Comparison of ENCODE assay signal across 10 cellular contexts in genomic region chr17:19650826-19651225, GRCh38. TPM values are rescaled to one million over a fixed set of nuclear protein-coding genes. Genes with fewer than 3 reads are reported as not detected.
DNase-seq lines count a peak whose midpoint lies in the region; ATAC-seq and TF ChIP-seq lines count a peak whose summit lies in the region.
"Had no signal": no experiment of that assay in that cellular context is flagged by ENCODE, and none has a peak within 500 bp of the region (broad histone marks: within the 10 kb centered on the region; RNA-seq: fewer than 3 reads in every experiment).

No MANE protein-coding gene starts in this region.

- no peak overlapping the region for H3K4me3 ChIP-seq in CD8-positive, alpha-beta memory T cell (ENCODE audit: low read length)
- peak overlapping the region; percentile 0 for H3K4me3 ChIP-seq in OCI-LY7 (ENCODE audit: low read depth, low read length, poor library complexity, severe bottlenecking)

- no peaks in the 10 kb centered on the region for H3K27me3 ChIP-seq in CD8-positive, alpha-beta memory T cell (ENCODE audit: insufficient read depth, low read length, poor library complexity, severe bottlenecking)

- no peak for ATAC-seq in activated CD8-positive, alpha-beta memory T cell treated with anti-CD3 and anti-CD28 coated beads, Interleukin-2, amount 10 ng/mL, durations not matched to agents 7 days and 5 days

- TF ChIP-seq CTCF in OCI-LY7 (conservative IDR thresholded peaks at IDR 0.05; ENCODE audit: low read length), result no peak
- no peak for TF ChIP-seq CTCF in osteocyte (IDR thresholded peaks at IDR 0.05)

- H3K4me1 ChIP-seq in CD8-positive, alpha-beta memory T cell (ENCODE audit: insufficient read depth, low read length), result peaks cover 20% of the 10 kb centered on the region
- peaks cover 32% of the 10 kb centered on the region for H3K4me1 ChIP-seq in OCI-LY7 (ENCODE audit: insufficient read depth, low read length, poor library complexity, severe bottlenecking)

- H3K9me2 ChIP-seq in OCI-LY7 (ENCODE audit: insufficient read depth, low read length), result no peaks in the 10 kb centered on the region

- H3K36me3 ChIP-seq in CD8-positive, alpha-beta memory T cell (ENCODE audit: insufficient read depth, low read length), result no peaks in the 10 kb centered on the region
- H3K36me3 ChIP-seq in OCI-LY7 (ENCODE audit: insufficient read depth, low read length), result peaks cover 46% of the 10 kb centered on the region

- CTCF ChIA-PET in CD8-positive, alpha-beta memory T cell (lab: Charles Lee), result no interaction called here
- CTCF ChIA-PET in OCI-LY7 (lab: Charles Lee; ENCODE audit: unreplicated experiment), result no interaction called here
- CTCF ChIA-PET in activated CD8-positive, alpha-beta memory T cell treated with anti-CD3 and anti-CD28 coated beads, Interleukin-2, amount 10 ng/mL, durations not matched to agents 7 days and 5 days (lab: Charles Lee), result no interaction called here

- peaks cover 25% of the 10 kb centered on the region for H3K79me2 ChIP-seq in OCI-LY7 (ENCODE audit: insufficient read depth, low read depth, low read length)

- H3K4me2 ChIP-seq in OCI-LY7 (ENCODE audit: low read length), result peak overlapping the region; percentile 95

- peaks cover 15 to 42% (median 20%) of the 10 kb centered on the region in 3 donors for H3K36me3 Mint-ChIP-seq in CD8-positive, alpha-beta memory T cell
- H3K36me3 Mint-ChIP-seq in osteocyte (ENCODE audit: unreplicated experiment), result peaks cover 24% of the 10 kb centered on the region
- peaks cover 23% of the 10 kb centered on the region for H3K36me3 Mint-ChIP-seq in activated CD8-positive, alpha-beta memory T cell treated with anti-CD3 and anti-CD28 coated beads, Interleukin-2, amount 10 ng/mL, durations not matched to agents 7 days and 5 days

- no peaks in the 10 kb centered on the region for H3K27me3 Mint-ChIP-seq in CD8-positive, alpha-beta memory T cell
- H3K27me3 Mint-ChIP-seq in osteocyte (ENCODE audit: unreplicated experiment), result no peaks in the 10 kb centered on the region
- H3K27me3 Mint-ChIP-seq in activated CD8-positive, alpha-beta memory T cell treated with anti-CD3 and anti-CD28 coated beads, Interleukin-2, amount 10 ng/mL, durations not matched to agents 7 days and 5 days, result no peaks in the 10 kb centered on the region

- no peak overlapping the region for H3K27ac ChIP-seq in CD8-positive, alpha-beta memory T cell (ENCODE audit: low read depth, low read length)
- H3K27ac ChIP-seq in OCI-LY7 (ENCODE audit: low read depth, low read length, poor library complexity, severe bottlenecking) (no peak overlapping the region), epithelial cell of prostate (peak overlapping the region; percentile 81)

- no peaks in the 10 kb centered on the region for H4K20me1 ChIP-seq in OCI-LY7 (ENCODE audit: insufficient read depth, low read length)

- TSS peak; percentile 39 for BruUV-seq in OCI-LY7 (replicated peaks; lab: Mats Ljungman, UMichigan)

- no peak overlapping the region for H3K27ac Mint-ChIP-seq in CD8-positive, alpha-beta memory T cell
- peak overlapping the region; percentile 68 for H3K27ac Mint-ChIP-seq in osteocyte (ENCODE audit: unreplicated experiment)
- no peak overlapping the region for H3K27ac Mint-ChIP-seq in activated CD8-positive, alpha-beta memory T cell treated with anti-CD3 and anti-CD28 coated beads, Interleukin-2, amount 10 ng/mL, durations not matched to agents 7 days and 5 days

- DNase-seq in CD8-positive, alpha-beta memory T cell, result no peak
- no peak for DNase-seq in OCI-LY7 (ENCODE audit: low spot score)
- DNase-seq in epithelial cell of prostate (ENCODE audit: low read depth, low spot score), result no peak
- no peak for DNase-seq in osteocyte (ENCODE audit: extremely low spot score, unreplicated experiment)
- no peak for DNase-seq in DMS53 (lab: John Stamatoyannopoulos, UW)
- no peak for DNase-seq in NCI-H1930 (lab: John Stamatoyannopoulos, UW)
- DNase-seq in GM19240 (ENCODE audit: insufficient read length, low spot score), result no peak
- DNase-seq in activated CD8-positive, alpha-beta memory T cell treated with anti-CD3 and anti-CD28 coated beads, Interleukin-2, amount 10 ng/mL, durations not matched to agents 7 days and 5 days, result no peak
- DNase-seq: activated effector memory CD4-positive, alpha-beta T cell treated with anti-CD3 and anti-CD28 coated beads, Interleukin-2, amount 50 U/mL, for 16 hours; NCI-H1694 treated with DMSO at 0.1 percent for 48 hours had no signal

- no peaks in the 10 kb centered on the region for H3K9me3 Mint-ChIP-seq in CD8-positive, alpha-beta memory T cell
- no peaks in the 10 kb centered on the region for H3K9me3 Mint-ChIP-seq in osteocyte (ENCODE audit: unreplicated experiment)
- H3K9me3 Mint-ChIP-seq in activated CD8-positive, alpha-beta memory T cell treated with anti-CD3 and anti-CD28 coated beads, Interleukin-2, amount 10 ng/mL, durations not matched to agents 7 days and 5 days (ENCODE audit: low read depth), result no peaks in the 10 kb centered on the region

- H2AFZ ChIP-seq in OCI-LY7 (ENCODE audit: low read length), result no peak overlapping the region

- POLR2A ChIA-PET in CD8-positive, alpha-beta memory T cell (lab: Charles Lee), result no interaction called here
- POLR2A ChIA-PET in OCI-LY7 (lab: Charles Lee), result no interaction called here

- H3K4me1 Mint-ChIP-seq in CD8-positive, alpha-beta memory T cell, result peaks cover 25 to 52% (median 41%) of the 10 kb centered on the region in 3 donors
- H3K4me1 Mint-ChIP-seq in osteocyte (ENCODE audit: unreplicated experiment), result peaks cover 54% of the 10 kb centered on the region
- peaks cover 37% of the 10 kb centered on the region for H3K4me1 Mint-ChIP-seq in activated CD8-positive, alpha-beta memory T cell treated with anti-CD3 and anti-CD28 coated beads, Interleukin-2, amount 10 ng/mL, durations not matched to agents 7 days and 5 days

- peak overlapping the region in 6 of 7 donors; percentile 25 to 98 (median 60) for H3K4me3 Mint-ChIP-seq in CD8-positive, alpha-beta memory T cell
- H3K4me3 Mint-ChIP-seq in osteocyte (ENCODE audit: unreplicated experiment), result peak overlapping the region; percentile 90
- H3K4me3 Mint-ChIP-seq in activated CD8-positive, alpha-beta memory T cell treated with anti-CD3 and anti-CD28 coated beads, Interleukin-2, amount 10 ng/mL, durations not matched to agents 7 days and 5 days, result no peak overlapping the region

- no peaks in the 10 kb centered on the region for H3K9me3 ChIP-seq in CD8-positive, alpha-beta memory T cell (ENCODE audit: low read length)
- no peaks in the 10 kb centered on the region for H3K9me3 ChIP-seq in OCI-LY7 (ENCODE audit: low read length)

- intact Hi-C loops in OCI-LY7 (cut with micrococcal nuclease; ENCODE audit: unreplicated experiment), result no loop called here

RNA-seq across cellular contexts. Expression of gene ALDH3A2, which starts 2.3 kb away (rescaled TPM):
- total RNA-seq in CD8-positive, alpha-beta memory T cell, result 10 to 100 TPM; 24.7 to 26.3 TPM
- 21.7 TPM for polyA plus RNA-seq in CD8-positive, alpha-beta memory T cell
- 28.9 and 29.7 TPM in 2 replicates for total RNA-seq in OCI-LY7 (2014; rRNA removed; shearing (Covaris generic))
- total RNA-seq in OCI-LY7 (2022), result 41.1 and 47.3 TPM in 2 replicates
- 87.5 and 97.1 TPM in 2 replicates for total RNA-seq in osteocyte
- 10 to 100 TPM; 29.9 to 30.5 TPM for total RNA-seq in activated CD8-positive, alpha-beta memory T cell treated with anti-CD3 and anti-CD28 coated beads, Interleukin-2, amount 10 ng/mL, durations not matched to agents 7 days and 5 days
